ENCODE assay signal across 17 cellular contexts in genomic region chr1:235320521-235321179, GRCh38. TPM values are rescaled to one million over a fixed set of nuclear protein-coding genes. Genes with fewer than 3 reads are reported as not detected.
A peak's percentile ranks its signal among the peaks of the same experiment; 100 is the strongest.
DNase-seq lines count a peak whose midpoint lies in the region; ATAC-seq and TF ChIP-seq lines count a peak whose summit lies in the region.
"Had no signal": no experiment of that assay in that cellular context is flagged by ENCODE, and none has a peak within 500 bp of the region (broad histone marks: within the 10 kb centered on the region; RNA-seq: fewer than 3 reads in every experiment).

No MANE protein-coding gene starts in this region.

- H3K36me3 ChIP-seq in left lung = peaks cover 0 to 16% of the 10 kb centered on the region in 2 donors
- H3K36me3 ChIP-seq: thyroid gland had no signal

- peaks cover 46% of the 10 kb centered on the region for H3K36me3 Mint-ChIP-seq in stimulated activated naive CD8-positive, alpha-beta T cell treated with anti-CD3 and anti-CD28 coated beads, Interleukin-15, Interleukin-2, amounts not matched to agents 100 ng/mL and 50 ng/mL, for 24 hours (ENCODE audit: low read depth)
- peaks cover 51% of the 10 kb centered on the region for H3K36me3 Mint-ChIP-seq in activated CD8-positive, alpha-beta T cell treated with anti-CD3 and anti-CD28 coated beads, Interleukin-2, amount 10 ng/mL, durations not matched to agents 7 days and 5 days (ENCODE audit: low read depth)

- CTCF ChIA-PET in activated CD8-positive, alpha-beta T cell treated with anti-CD3 and anti-CD28 coated beads, Interleukin-2, amount 10 ng/mL, durations not matched to agents 7 days and 5 days (lab: Charles Lee) = no interaction called here

- POLR2A ChIA-PET in activated CD8-positive, alpha-beta T cell treated with anti-CD3 and anti-CD28 coated beads, Interleukin-2, amount 10 ng/mL, durations not matched to agents 7 days and 5 days (lab: Charles Lee) = no interaction called here

- no peak overlapping the region for H3K4me3 Mint-ChIP-seq in stimulated activated naive CD8-positive, alpha-beta T cell treated with anti-CD3 and anti-CD28 coated beads, Interleukin-15, Interleukin-2, amounts not matched to agents 100 ng/mL and 50 ng/mL, for 24 hours
- H3K4me3 Mint-ChIP-seq in activated CD8-positive, alpha-beta T cell treated with anti-CD3 and anti-CD28 coated beads, Interleukin-2, amount 10 ng/mL, durations not matched to agents 7 days and 5 days = no peak overlapping the region

- no peaks in the 10 kb centered on the region for H3K27me3 ChIP-seq in left lung
- H3K27me3 ChIP-seq: esophagus squamous epithelium, thyroid gland had no signal

- no peak for ATAC-seq in stimulated activated naive CD8-positive, alpha-beta T cell treated with anti-CD3 and anti-CD28 coated beads, Interleukin-15, Interleukin-2, amounts not matched to agents 100 U/mL and 50 U/mL, for 24 hours
- ATAC-seq in activated CD8-positive, alpha-beta T cell treated with anti-CD3 and anti-CD28 coated beads, Interleukin-2, amount 10 ng/mL, durations not matched to agents 7 days and 5 days = no peak
- ATAC-seq in left lung = peak; percentile 80

- peak overlapping the region; percentile 12 for H3K27ac Mint-ChIP-seq in stimulated activated naive CD8-positive, alpha-beta T cell treated with anti-CD3 and anti-CD28 coated beads, Interleukin-15, Interleukin-2, amounts not matched to agents 100 ng/mL and 50 ng/mL, for 24 hours
- peak overlapping the region; percentile 11 for H3K27ac Mint-ChIP-seq in activated CD8-positive, alpha-beta T cell treated with anti-CD3 and anti-CD28 coated beads, Interleukin-2, amount 10 ng/mL, durations not matched to agents 7 days and 5 days

- TF ChIP-seq CTCF in left lung (IDR thresholded peaks at IDR 0.05) = no peak

- no peak overlapping the region for H3K27ac ChIP-seq in left lung
- H3K27ac ChIP-seq: esophagus squamous epithelium, skin epidermis, thyroid gland had no signal

- intact Hi-C loops in left lung (cut with DNase I) = no loop called here

- H3K9me3 ChIP-seq in left lung = no peaks in the 10 kb centered on the region
- H3K9me3 ChIP-seq: esophagus squamous epithelium, thyroid gland had no signal

- H3K9me3 Mint-ChIP-seq in stimulated activated naive CD8-positive, alpha-beta T cell treated with anti-CD3 and anti-CD28 coated beads, Interleukin-15, Interleukin-2, amounts not matched to agents 100 ng/mL and 50 ng/mL, for 24 hours = no peaks in the 10 kb centered on the region
- H3K9me3 Mint-ChIP-seq in activated CD8-positive, alpha-beta T cell treated with anti-CD3 and anti-CD28 coated beads, Interleukin-2, amount 10 ng/mL, durations not matched to agents 7 days and 5 days (ENCODE audit: insufficient read depth) = no peaks in the 10 kb centered on the region

- peaks cover 19 to 69% of the 10 kb centered on the region in 2 donors for H3K4me1 ChIP-seq in left lung

- no peaks in the 10 kb centered on the region for H3K27me3 Mint-ChIP-seq in stimulated activated naive CD8-positive, alpha-beta T cell treated with anti-CD3 and anti-CD28 coated beads, Interleukin-15, Interleukin-2, amounts not matched to agents 100 ng/mL and 50 ng/mL, for 24 hours
- H3K27me3 Mint-ChIP-seq in activated CD8-positive, alpha-beta T cell treated with anti-CD3 and anti-CD28 coated beads, Interleukin-2, amount 10 ng/mL, durations not matched to agents 7 days and 5 days (ENCODE audit: low read depth) = no peaks in the 10 kb centered on the region

- H3K4me1 Mint-ChIP-seq in stimulated activated naive CD8-positive, alpha-beta T cell treated with anti-CD3 and anti-CD28 coated beads, Interleukin-15, Interleukin-2, amounts not matched to agents 100 ng/mL and 50 ng/mL, for 24 hours (ENCODE audit: low read depth) = peaks cover 80% of the 10 kb centered on the region
- peaks cover 64% of the 10 kb centered on the region for H3K4me1 Mint-ChIP-seq in activated CD8-positive, alpha-beta T cell treated with anti-CD3 and anti-CD28 coated beads, Interleukin-2, amount 10 ng/mL, durations not matched to agents 7 days and 5 days (ENCODE audit: low read depth)

- H3K4me3 ChIP-seq in left lung = no peak overlapping the region
- H3K4me3 ChIP-seq: esophagus squamous epithelium, skin epidermis, thyroid gland had no signal

- no peak for DNase-seq in stimulated activated naive CD8-positive, alpha-beta T cell treated with anti-CD3 and anti-CD28 coated beads, Interleukin-15, Interleukin-2, amounts not matched to agents 100 U/mL and 50 U/mL, for 24 hours
- DNase-seq in activated CD8-positive, alpha-beta T cell treated with anti-CD3 and anti-CD28 coated beads, Interleukin-2, amount 10 ng/mL, durations not matched to agents 7 days and 5 days = no peak
- DNase-seq in left lung (no peak), NCI-H748 treated with DMSO at 0.1 percent for 48 hours (lab: John Stamatoyannopoulos, UW) (no peak), NCI-H446 (lab: John Stamatoyannopoulos, UW) (no peak), GM03348 (ENCODE audit: low spot score) (no peak), SKM-1 (lab: John Stamatoyannopoulos, UW; ENCODE audit: unreplicated experiment) (no peak)
- DNase-seq: DMS 273 treated with DMSO at 0.1 percent for 48 hours; esophagus squamous epithelium; MM.1S; NCI-H1694 treated with DMSO at 0.1 percent for 48 hours; SHP77; stimulated activated CD4-positive, alpha-beta T cell treated with anti-CD3 and anti-CD28 coated beads, Interleukin-4, amount 100 ng/mL, for 4 hours; stimulated activated CD8-positive, alpha-beta memory T cell treated with anti-CD3 and anti-CD28 coated beads, Interleukin-4, amount 100 ng/mL, for 48 hours; thyroid gland had no signal

RNA-seq across cellular contexts. Expression of gene ARID4B, which starts 7.3 kb away (rescaled TPM):
- total RNA-seq in activated CD8-positive, alpha-beta T cell treated with anti-CD3 and anti-CD28 coated beads, Interleukin-2, amount 10 ng/mL, durations not matched to agents 7 days and 5 days = 10 to 100 TPM; 43.3 to 45.7 TPM
- total RNA-seq in left lung = 10 to 100 TPM; 29.0 to 39.2 TPM

RNA-seq across cellular contexts. Expression of gene GGPS1, which starts 7.7 kb away (rescaled TPM):
- total RNA-seq in activated CD8-positive, alpha-beta T cell treated with anti-CD3 and anti-CD28 coated beads, Interleukin-2, amount 10 ng/mL, durations not matched to agents 7 days and 5 days = 10 to 100 TPM; 24.5 to 25.9 TPM
- total RNA-seq in left lung = 10 to 100 TPM; 30.5 to 36.4 TPM

RNA-seq across cellular contexts. Expression of gene TBCE, which starts 46.6 kb away (rescaled TPM):
- total RNA-seq in activated CD8-positive, alpha-beta T cell treated with anti-CD3 and anti-CD28 coated beads, Interleukin-2, amount 10 ng/mL, durations not matched to agents 7 days and 5 days = 10 to 100 TPM; 28.1 to 31.9 TPM
- 10 to 100 TPM; 19.6 to 26.8 TPM for total RNA-seq in left lung
